Comparison of ENCODE assay signal across 29 cellular contexts in genomic region chr4:68700152-68700551, GRCh38. TPM values are rescaled to one million over a fixed set of nuclear protein-coding genes. Genes with fewer than 3 reads are reported as not detected.
"Had no signal": no experiment of that assay in that cellular context is flagged by ENCODE, and none has a peak within 500 bp of the region (broad histone marks: within the 10 kb centered on the region; RNA-seq: fewer than 3 reads in every experiment).

No MANE protein-coding gene starts in this region.

- H3K27me3 ChIP-seq: stomach, suprapubic skin, testis, thyroid gland, tibial artery, tibial nerve, transverse colon, upper lobe of left lung, upper lobe of right lung, uterus, vagina had no signal

- ATAC-seq: stimulated activated effector memory CD8-positive, alpha-beta T cell treated with anti-CD3 and anti-CD28 coated beads, Interleukin-12 subunit alpha, Interleukin-12 subunit beta, amount 100 ng/mL, for 72 hours; stimulated activated memory B cell treated with anti-CD40 and anti-IgM and Interleukin-4, amounts not matched to agents 10 μg/mL and 1 μg/mL and 100 μg/mL, for 72 hours; stimulated activated naive B cell treated with anti-CD40 and anti-IgM and Interleukin-4, amounts not matched to agents 10 μg/mL and 1 μg/mL and 100 μg/mL, for 72 hours; stimulated activated naive CD8-positive, alpha-beta T cell treated with anti-CD3 and anti-CD28 coated beads, Interleukin-15, amount 100 ng/mL, for 72 hours; stimulated activated naive CD8-positive, alpha-beta T cell treated with anti-CD3 and anti-CD28 coated beads, Interleukin-15, Interleukin-2, amounts not matched to agents 100 U/mL and 50 U/mL, for 24 hours; upper lobe of right lung had no signal

- DNase-seq: stimulated activated CD4-positive, alpha-beta T cell treated with anti-CD3 and anti-CD28 coated beads, Interleukin-2, amount 100 ng/mL, for 48 hours; stimulated activated CD4-positive, alpha-beta T cell treated with anti-CD3 and anti-CD28 coated beads, Interleukin-4, amount 100 ng/mL, for 1 hour; stimulated activated CD4-positive, alpha-beta T cell treated with anti-CD3 and anti-CD28 coated beads, Interleukin-4, amount 100 ng/mL, for 24 hours; stimulated activated CD4-positive, alpha-beta T cell treated with anti-CD3 and anti-CD28 coated beads, Interleukin-4, amount 100 ng/mL, for 4 hours; stimulated activated CD8-positive, alpha-beta memory T cell treated with anti-CD3 and anti-CD28 coated beads, Interleukin-4, amount 100 ng/mL, for 48 hours; stimulated activated naive B cell treated with anti-CD40 and anti-IgM and Interleukin-4, amounts not matched to agents 10 μg/mL and 1 μg/mL and 100 μg/mL, for 72 hours; stimulated activated naive CD4-positive, alpha-beta T cell; stimulated activated naive CD4-positive, alpha-beta T cell treated with Interleukin-2 at 50 U/mL for 16 hours; stimulated activated naive CD8-positive, alpha-beta T cell treated with anti-CD3 and anti-CD28 coated beads, Interleukin-15, amount 100 ng/mL, for 72 hours; stimulated activated naive CD8-positive, alpha-beta T cell treated with anti-CD3 and anti-CD28 coated beads, Interleukin-15, Interleukin-2, amounts not matched to agents 100 U/mL and 50 U/mL, for 24 hours; stomach; substantia nigra; testis; thyroid gland; tibial artery; transverse colon; trophoblast cell; upper lobe of left lung; upper lobe of right lung; uterus had no signal

- H3K4me1 ChIP-seq: stomach, suprapubic skin, testis, thyroid gland, tibial artery, tibial nerve, upper lobe of left lung, upper lobe of right lung, uterus, vagina had no signal

- H3K36me3 ChIP-seq: stomach, suprapubic skin, thoracic aorta, thyroid gland, tibial artery, tibial nerve, transverse colon, upper lobe of left lung, upper lobe of right lung, vagina had no signal

- H3K9me3 ChIP-seq: suprapubic skin, testis, thoracic aorta, thyroid gland, tibial artery, tibial nerve, transverse colon, upper lobe of right lung, uterus, vagina had no signal

- H3K27ac ChIP-seq: stomach, suprapubic skin, testis, thoracic aorta, thyroid gland, tibial artery, tibial nerve, transverse colon, upper lobe of left lung, upper lobe of right lung, uterus, vagina had no signal

- H3K4me3 ChIP-seq: stomach, suprapubic skin, testis, thoracic aorta, thyroid gland, tibial artery, tibial nerve, transverse colon, upper lobe of left lung, upper lobe of right lung, uterus, vagina had no signal

- FAIRE-seq: urothelium cell line had no signal

RNA-seq across cellular contexts. Expression of gene UGT2B15, which starts 29.7 kb away (rescaled TPM):
- total RNA-seq: subcutaneous adipose tissue, temporal lobe, thoracic aorta, thyroid gland, tibial nerve, upper lobe of right lung, uterus, vagina had no signal
